In genomic region chr21:44054710-44055109, GRCh38 we compare ENCODE assay signal across 9 cellular contexts. TPM values are rescaled to one million over a fixed set of nuclear protein-coding genes. Genes with fewer than 3 reads are reported as not detected.
DNase-seq lines count a peak whose midpoint lies in the region; ATAC-seq and TF ChIP-seq lines count a peak whose summit lies in the region.
"Had no signal": no experiment of that assay in that cellular context is flagged by ENCODE, and none has a peak within 500 bp of the region (broad histone marks: within the 10 kb centered on the region; RNA-seq: fewer than 3 reads in every experiment).

No MANE protein-coding gene starts in this region.

- H3K9me3 ChIP-seq in right atrium auricular region (no peaks in the 10 kb centered on the region), gastrocnemius medialis (no peaks in the 10 kb centered on the region)

- peak overlapping the region; percentile 1 to 3 for H3K27ac ChIP-seq in right atrium auricular region
- H3K27ac ChIP-seq in gastrocnemius medialis = peak overlapping the region; percentile 18 to 47 (median 28)

- no peaks in the 10 kb centered on the region for H3K9me3 Mint-ChIP-seq in activated naive CD8-positive, alpha-beta T cell treated with anti-CD3 and anti-CD28 coated beads for 36 hours

- H3K4me3 ChIP-seq in right atrium auricular region (no peak overlapping the region), gastrocnemius medialis (no peak overlapping the region)

- H3K27me3 Mint-ChIP-seq in activated naive CD8-positive, alpha-beta T cell treated with anti-CD3 and anti-CD28 coated beads for 36 hours = no peaks in the 10 kb centered on the region

- H3K4me1 ChIP-seq in right atrium auricular region (peaks cover 0 to 31% of the 10 kb centered on the region in 2 donors), gastrocnemius medialis (peaks cover 40 to 43% of the 10 kb centered on the region in 2 donors)

- ATAC-seq in gastrocnemius medialis = peak in 1 of 2 donors; percentile 67
- ATAC-seq in HG03108 (IDR thresholded peaks at IDR 0.05; ENCODE audit: unreplicated experiment) = no peak
- ATAC-seq in HG02610 (IDR thresholded peaks at IDR 0.05; ENCODE audit: unreplicated experiment) = no peak

- peaks cover 21% of the 10 kb centered on the region for H3K4me1 Mint-ChIP-seq in activated naive CD8-positive, alpha-beta T cell treated with anti-CD3 and anti-CD28 coated beads for 36 hours

- H3K4me3 Mint-ChIP-seq in activated naive CD8-positive, alpha-beta T cell treated with anti-CD3 and anti-CD28 coated beads for 36 hours = no peak overlapping the region

- DNase-seq in GM04504 (ENCODE audit: low read depth) (peak; percentile 0), right atrium auricular region (ENCODE audit: low spot score) (no peak), gastrocnemius medialis (peak in 1 of 2 donors; percentile 22), iPS-NIHi7 (ENCODE audit: extremely low spot score) (no peak), cerebellum (ENCODE audit: low spot score) (no peak)
- no peak for DNase-seq in activated naive CD8-positive, alpha-beta T cell treated with anti-CD3 and anti-CD28 coated beads for 36 hours
- DNase-seq: MM.1S had no signal

- H3K27ac Mint-ChIP-seq in activated naive CD8-positive, alpha-beta T cell treated with anti-CD3 and anti-CD28 coated beads for 36 hours = peak overlapping the region; percentile 16

- H3K27me3 ChIP-seq in right atrium auricular region (no peaks in the 10 kb centered on the region), gastrocnemius medialis (no peaks in the 10 kb centered on the region)

- H3K36me3 Mint-ChIP-seq in activated naive CD8-positive, alpha-beta T cell treated with anti-CD3 and anti-CD28 coated beads for 36 hours = peaks cover 29% of the 10 kb centered on the region

- no peak for TF ChIP-seq CTCF in right atrium auricular region (IDR thresholded peaks at IDR 0.05)
- no peak for TF ChIP-seq CTCF in gastrocnemius medialis (IDR thresholded peaks at IDR 0.05 in 4 of 5, conservative IDR thresholded peaks at IDR 0.05 in 1 of 5)

- no peak for TF ChIP-seq POLR2A in gastrocnemius medialis (IDR thresholded peaks at IDR 0.05)

- intact Hi-C loops in gastrocnemius medialis (cut with DNase I; ENCODE audit: low total_unique reads) = no loop called here

- peaks cover 17% of the 10 kb centered on the region for H3K36me3 ChIP-seq in right atrium auricular region
- H3K36me3 ChIP-seq in gastrocnemius medialis = peaks cover 0 to 27% of the 10 kb centered on the region in 2 donors

- in situ Hi-C loops in gastrocnemius medialis (cut with MboI; ENCODE audit: low sequenced_read_pairs in 4 of 4) = no loop called here

RNA-seq across cellular contexts. Expression of gene TRAPPC10, which starts 42.6 kb away (rescaled TPM):
- total RNA-seq in activated naive CD8-positive, alpha-beta T cell treated with anti-CD3 and anti-CD28 coated beads for 36 hours = 10 to 100 TPM; 42.4 to 44.4 TPM
- 10 to 100 TPM; 18.2 to 19.7 TPM for total RNA-seq in right atrium auricular region
- total RNA-seq in gastrocnemius medialis = 10 to 100 TPM; 17.9 to 32.9 (median 23.1) TPM
- 24.9 TPM for total RNA-seq in cerebellum

RNA-seq across cellular contexts. Expression of gene PWP2, which starts 52.5 kb away (rescaled TPM):
- total RNA-seq in activated naive CD8-positive, alpha-beta T cell treated with anti-CD3 and anti-CD28 coated beads for 36 hours = 10 to 100 TPM; 12.7 to 14.5 TPM
- total RNA-seq in right atrium auricular region (10 to 100 TPM in 1 of 2 donors, 1 to 10 TPM in 1; 3.1 to 10.4 TPM), gastrocnemius medialis (10 to 100 TPM in 1 of 4 donors, 1 to 10 TPM in 3; 3.9 to 19.2 (median 7.9) TPM), cerebellum (11.7 TPM)
